Comparison of ENCODE assay signal across 11 cellular contexts in genomic region chr9:4886698-4887097, GRCh38.
DNase-seq lines count a peak whose midpoint lies in the region; ATAC-seq, FAIRE-seq and TF ChIP-seq lines count a peak whose summit lies in the region.
"Had no signal": no experiment of that assay in that cellular context is flagged by ENCODE, and none has a peak within 500 bp of the region (broad histone marks: within the 10 kb centered on the region; RNA-seq: fewer than 3 reads in every experiment).

No MANE protein-coding gene starts in this region.

- no peaks in the 10 kb centered on the region for H3K4me1 ChIP-seq in small intestine (ENCODE audit: control insufficient read depth in 2 of 2, insufficient read depth in 1 of 2, low read depth in 1 of 2, low read length in 1 of 2)
- H3K4me1 ChIP-seq: colonic mucosa had no signal

- H3K27me3 ChIP-seq in small intestine (ENCODE audit: control insufficient read depth in 2 of 2, insufficient read depth in 2 of 2, low read length in 2 of 2), result no peaks in the 10 kb centered on the region
- H3K27me3 ChIP-seq: colonic mucosa had no signal

- TF ChIP-seq POLR2A in GM12891 (IDR thresholded peaks at IDR 0.05; ENCODE audit: low read depth, low read length), result no peak

- WGBS in small intestine, 3 donors, result 62 to 74% (median 73%) methylated on average over 6 of the region's 6 CpGs

- intact Hi-C loops in Right ventricle myocardium inferior (cut with DNase I), result loop anchor here (10.0 kb wide), 1 partner anchor 78 kb away; no protein-coding TSS in a partner anchor

- H3K9me3 ChIP-seq in small intestine (ENCODE audit: control insufficient read depth, low read depth), result no peaks in the 10 kb centered on the region
- H3K9me3 ChIP-seq: colonic mucosa had no signal

- no peak overlapping the region for H3K4me3 ChIP-seq in small intestine (ENCODE audit: low read depth in 1 of 2, low read length in 2 of 2)
- H3K4me3 ChIP-seq: colonic mucosa had no signal

- no peaks in the 10 kb centered on the region for H3K36me3 ChIP-seq in small intestine (ENCODE audit: control insufficient read depth in 2 of 2, insufficient read depth in 2 of 2, low read length in 2 of 2)
- H3K36me3 ChIP-seq: colonic mucosa had no signal

- no peak for TF ChIP-seq CTCF in GM20000 (IDR thresholded peaks at IDR 0.05; ENCODE audit: extremely low read depth, missing control alignments)

- FAIRE-seq in GM12891 (lab: Jason Lieb, UNC) (peak; percentile 68), small intestine (lab: Jason Lieb, UNC) (no peak)

- peak; percentile 97 for ATAC-seq in HG03064 (IDR thresholded peaks at IDR 0.05; ENCODE audit: low read depth, unreplicated experiment)
- ATAC-seq in Right ventricle myocardium inferior, result no peak
- ATAC-seq: activated T-helper 17 cell treated with anti-CD3 and anti-CD28 coated beads, Interleukin-2, amount 50 U/mL, for 72 hours had no signal

- H3K27ac ChIP-seq in small intestine (ENCODE audit: low read depth in 1 of 2, low read length in 1 of 2), result no peak overlapping the region
- H3K27ac ChIP-seq: colonic mucosa had no signal

- DNase-seq in GM12891 (ENCODE audit: insufficient read length, low spot score), result peak; percentile 10
- peak; percentile 62 for DNase-seq in GM20000 (ENCODE audit: low spot score)
- DNase-seq in fibroblast of gingiva (ENCODE audit: low read depth), result peak; percentile 9
- no peak for DNase-seq in Right ventricle myocardium inferior (ENCODE audit: missing footprints)
- no peak for DNase-seq in HUDEP-2 (lab: John Stamatoyannopoulos, UW; ENCODE audit: unreplicated experiment in 76 of 76)
- DNase-seq in NCI-H2107 treated with DMSO at 0.1 percent for 48 hours (lab: John Stamatoyannopoulos, UW; ENCODE audit: unreplicated experiment), result no peak
- no peak for DNase-seq in small intestine
- DNase-seq: colonic mucosa, NCI-H526 had no signal

TF ChIP-seq in GM12891, 5 proteins besides CTCF, POLR2A, EP300 and RAD21:
- TF ChIP-seq TAF1 (IDR thresholded peaks at IDR 0.05; ENCODE audit: low read depth, low read length) (no peak), POLR2AphosphoS5 (IDR thresholded peaks at IDR 0.05; ENCODE audit: low read depth, low read length) (no peak), POU2F2 (IDR thresholded peaks at IDR 0.05; ENCODE audit: low read depth, low read length) (no peak), SPI1 (IDR thresholded peaks at IDR 0.05; ENCODE audit: low read depth, low read length) (no peak)

Comparison
In these comparisons a context has a peak if more than half of its experiments do, and no peak if none do; other contexts are left out.
1. DNase-seq: peak in GM12891 (single experiment), GM20000 (single experiment) and fibroblast of gingiva (single experiment); none in Right ventricle myocardium inferior (single experiment), HUDEP-2 (0 of 76), NCI-H2107 treated with DMSO at 0.1 percent for 48 hours (single experiment) and small intestine (single experiment).